13 cellular contexts compared by ENCODE assay signal in genomic region chr7:101486764-101487458, GRCh38.
DNase-seq lines count a peak whose midpoint lies in the region; ATAC-seq and TF ChIP-seq lines count a peak whose summit lies in the region.
"Had no signal": no experiment of that assay in that cellular context is flagged by ENCODE, and none has a peak within 500 bp of the region (broad histone marks: within the 10 kb centered on the region; RNA-seq: fewer than 3 reads in every experiment).

No MANE protein-coding gene starts in this region.

- peak overlapping the region in 1 of 2 donors; percentile 12 for H3K27ac ChIP-seq in uterus

- no peaks in the 10 kb centered on the region for H3K27me3 Mint-ChIP-seq in chondrocyte (ENCODE audit: low read depth)
- no peaks in the 10 kb centered on the region for H3K27me3 Mint-ChIP-seq in mesothelial cell of epicardium (ENCODE audit: low read depth)
- H3K27me3 Mint-ChIP-seq in activated T-helper 2 cell treated with anti-CD3 and anti-CD28 coated beads, Interferon-gamma antibody, Interleukin-2, Interleukin-4, amounts not matched to agents 10 μg/mL and 5 μg/mL and 100 μg/mL, durations not matched to agents 14 hours and 24 hours and 36 hours (ENCODE audit: low read depth), result no peaks in the 10 kb centered on the region

- no peak overlapping the region for H3K4me3 Mint-ChIP-seq in chondrocyte (ENCODE audit: unreplicated experiment)
- no peak overlapping the region for H3K4me3 Mint-ChIP-seq in mesothelial cell of epicardium
- H3K4me3 Mint-ChIP-seq in activated T-helper 2 cell treated with anti-CD3 and anti-CD28 coated beads, Interferon-gamma antibody, Interleukin-2, Interleukin-4, amounts not matched to agents 10 μg/mL and 5 μg/mL and 100 μg/mL, durations not matched to agents 14 hours and 24 hours and 36 hours (ENCODE audit: low read depth), result no peak overlapping the region
- H3K4me3 Mint-ChIP-seq: activated CD8-positive, alpha-beta T cell treated with anti-CD3 and anti-CD28 coated beads, Interleukin-2, amount 10 ng/mL, durations not matched to agents 7 days and 5 days had no signal

- peak; percentile 11; the same call in 1 of the 2 replicates for TF ChIP-seq EP300 in Ishikawa (IDR thresholded peaks at IDR 0.05; ENCODE audit: borderline replicate concordance)

- H3K36me3 Mint-ChIP-seq in chondrocyte (ENCODE audit: low read depth), result no peaks in the 10 kb centered on the region
- H3K36me3 Mint-ChIP-seq in mesothelial cell of epicardium, result no peaks in the 10 kb centered on the region
- H3K36me3 Mint-ChIP-seq in activated T-helper 2 cell treated with anti-CD3 and anti-CD28 coated beads, Interferon-gamma antibody, Interleukin-2, Interleukin-4, amounts not matched to agents 10 μg/mL and 5 μg/mL and 100 μg/mL, durations not matched to agents 14 hours and 24 hours and 36 hours (ENCODE audit: low read depth), result no peaks in the 10 kb centered on the region

- no peaks in the 10 kb centered on the region for H3K27me3 ChIP-seq in uterus

- no peaks in the 10 kb centered on the region for H3K4me1 ChIP-seq in uterus

- no peak for TF ChIP-seq POLR2A in uterus (IDR thresholded peaks at IDR 0.05)

- no peaks in the 10 kb centered on the region for H3K9me3 ChIP-seq in uterus

- H3K4me1 Mint-ChIP-seq in chondrocyte (ENCODE audit: low read depth) (peaks cover 25% of the 10 kb centered on the region), mesothelial cell of epicardium (peaks cover 35% of the 10 kb centered on the region)
- no peaks in the 10 kb centered on the region for H3K4me1 Mint-ChIP-seq in activated T-helper 2 cell treated with anti-CD3 and anti-CD28 coated beads, Interferon-gamma antibody, Interleukin-2, Interleukin-4, amounts not matched to agents 10 μg/mL and 5 μg/mL and 100 μg/mL, durations not matched to agents 14 hours and 24 hours and 36 hours (ENCODE audit: low read depth)

- DNase-seq in chondrocyte (ENCODE audit: low spot score) (peak; percentile 94), mesothelial cell of epicardium (ENCODE audit: low spot score in 2 of 2, unreplicated experiment in 2 of 2) (peak; percentile 36 to 69), uterus (peak; percentile 40 to 50)
- no peak for DNase-seq in stimulated activated CD8-positive, alpha-beta memory T cell treated with anti-CD3 and anti-CD28 coated beads, Interleukin-4, amount 100 ng/mL, for 48 hours
- DNase-seq in activated T-helper 2 cell treated with anti-CD3 and anti-CD28 coated beads, Interferon-gamma antibody, Interleukin-2, Interleukin-4, amounts not matched to agents 10 μg/mL and 5 μg/mL and 100 μg/mL, durations not matched to agents 14 hours and 24 hours and 36 hours (ENCODE audit: low spot score), result no peak
- DNase-seq: activated CD8-positive, alpha-beta T cell treated with anti-CD3 and anti-CD28 coated beads, Interleukin-2, amount 10 ng/mL, durations not matched to agents 7 days and 5 days; amniotic stem cell; foreskin melanocyte; NCI-H1694 treated with DMSO at 0.1 percent for 48 hours; OCI-M1; stimulated activated CD4-positive, alpha-beta T cell treated with anti-CD3 and anti-CD28 coated beads, Interleukin-15, amount 100 ng/mL, for 24 hours had no signal

- H3K9me3 Mint-ChIP-seq in chondrocyte (ENCODE audit: low read depth) (no peaks in the 10 kb centered on the region), mesothelial cell of epicardium (no peaks in the 10 kb centered on the region)
- no peaks in the 10 kb centered on the region for H3K9me3 Mint-ChIP-seq in activated T-helper 2 cell treated with anti-CD3 and anti-CD28 coated beads, Interferon-gamma antibody, Interleukin-2, Interleukin-4, amounts not matched to agents 10 μg/mL and 5 μg/mL and 100 μg/mL, durations not matched to agents 14 hours and 24 hours and 36 hours

- intact Hi-C loops in uterus (cut with DNase I; ENCODE audit: low total_unique reads), result no loop called here
- intact Hi-C loops in activated T-helper 2 cell treated with anti-CD3 and anti-CD28 coated beads, Interferon-gamma antibody, Interleukin-2, Interleukin-4, amounts not matched to agents 10 μg/mL and 5 μg/mL and 100 μg/mL, durations not matched to agents 14 hours and 24 hours and 36 hours (cut with micrococcal nuclease), result no loop called here

- no peaks in the 10 kb centered on the region for H3K36me3 ChIP-seq in uterus

- ATAC-seq in HG03571 (IDR thresholded peaks at IDR 0.05; ENCODE audit: unreplicated experiment), result no peak
- ATAC-seq: activated CD8-positive, alpha-beta T cell treated with anti-CD3 and anti-CD28 coated beads, Interleukin-2, amount 10 ng/mL, durations not matched to agents 7 days and 5 days had no signal

- H3K27ac Mint-ChIP-seq in chondrocyte (ENCODE audit: unreplicated experiment), result peak overlapping the region; percentile 63
- H3K27ac Mint-ChIP-seq in mesothelial cell of epicardium, result peak overlapping the region; percentile 98
- H3K27ac Mint-ChIP-seq in activated T-helper 2 cell treated with anti-CD3 and anti-CD28 coated beads, Interferon-gamma antibody, Interleukin-2, Interleukin-4, amounts not matched to agents 10 μg/mL and 5 μg/mL and 100 μg/mL, durations not matched to agents 14 hours and 24 hours and 36 hours, result no peak overlapping the region
- H3K27ac Mint-ChIP-seq: activated CD8-positive, alpha-beta T cell treated with anti-CD3 and anti-CD28 coated beads, Interleukin-2, amount 10 ng/mL, durations not matched to agents 7 days and 5 days had no signal

- TF ChIP-seq CTCF in chondrocyte (IDR thresholded peaks at IDR 0.05) (no peak), mesothelial cell of epicardium (IDR thresholded peaks at IDR 0.05; ENCODE audit: unreplicated experiment) (no peak), uterus (IDR thresholded peaks at IDR 0.05) (no peak)

- no peak overlapping the region for H3K4me3 ChIP-seq in uterus

- TF ChIP-seq RAD21 in Ishikawa (IDR thresholded peaks at IDR 0.05; ENCODE audit: low read depth), result no peak

TF ChIP-seq in Ishikawa, 13 proteins besides CTCF, POLR2A, EP300 and RAD21:
- TF ChIP-seq YY1 (IDR thresholded peaks at IDR 0.05; ENCODE audit: low read depth) (no peak), MAX (IDR thresholded peaks at IDR 0.05) (no peak), EGR1 (IDR thresholded peaks at IDR 0.05) (peak; percentile 81), CREB1 (IDR thresholded peaks at IDR 0.05; ENCODE audit: low read depth) (no peak), CEBPB (IDR thresholded peaks at IDR 0.05) (no peak), TAF1 (IDR thresholded peaks at IDR 0.05; ENCODE audit: low read depth) (no peak), FOXM1 (IDR thresholded peaks at IDR 0.05; ENCODE audit: borderline replicate concordance, low read depth) (no peak), TEAD4 (IDR thresholded peaks at IDR 0.05) (0 out of 2 replicates have a peak, but pooled peaks have one; percentile 16), ZBTB7A (IDR thresholded peaks at IDR 0.05; ENCODE audit: low read depth) (no peak), NFIC (IDR thresholded peaks at IDR 0.05) (no peak), TCF12 (IDR thresholded peaks at IDR 0.05; ENCODE audit: low read depth) (no peak)
- TF ChIP-seq, protein P1, sequence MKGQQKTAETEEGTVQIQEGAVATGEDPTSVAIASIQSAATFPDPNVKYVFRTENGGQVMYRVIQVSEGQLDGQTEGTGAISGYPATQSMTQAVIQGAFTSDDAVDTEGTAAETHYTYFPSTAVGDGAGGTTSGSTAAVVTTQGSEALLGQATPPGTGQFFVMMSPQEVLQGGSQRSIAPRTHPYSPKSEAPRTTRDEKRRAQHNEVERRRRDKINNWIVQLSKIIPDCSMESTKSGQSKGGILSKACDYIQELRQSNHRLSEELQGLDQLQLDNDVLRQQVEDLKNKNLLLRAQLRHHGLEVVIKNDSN (IDR thresholded peaks at IDR 0.05), result no peak
- TF ChIP-seq, protein P2, sequence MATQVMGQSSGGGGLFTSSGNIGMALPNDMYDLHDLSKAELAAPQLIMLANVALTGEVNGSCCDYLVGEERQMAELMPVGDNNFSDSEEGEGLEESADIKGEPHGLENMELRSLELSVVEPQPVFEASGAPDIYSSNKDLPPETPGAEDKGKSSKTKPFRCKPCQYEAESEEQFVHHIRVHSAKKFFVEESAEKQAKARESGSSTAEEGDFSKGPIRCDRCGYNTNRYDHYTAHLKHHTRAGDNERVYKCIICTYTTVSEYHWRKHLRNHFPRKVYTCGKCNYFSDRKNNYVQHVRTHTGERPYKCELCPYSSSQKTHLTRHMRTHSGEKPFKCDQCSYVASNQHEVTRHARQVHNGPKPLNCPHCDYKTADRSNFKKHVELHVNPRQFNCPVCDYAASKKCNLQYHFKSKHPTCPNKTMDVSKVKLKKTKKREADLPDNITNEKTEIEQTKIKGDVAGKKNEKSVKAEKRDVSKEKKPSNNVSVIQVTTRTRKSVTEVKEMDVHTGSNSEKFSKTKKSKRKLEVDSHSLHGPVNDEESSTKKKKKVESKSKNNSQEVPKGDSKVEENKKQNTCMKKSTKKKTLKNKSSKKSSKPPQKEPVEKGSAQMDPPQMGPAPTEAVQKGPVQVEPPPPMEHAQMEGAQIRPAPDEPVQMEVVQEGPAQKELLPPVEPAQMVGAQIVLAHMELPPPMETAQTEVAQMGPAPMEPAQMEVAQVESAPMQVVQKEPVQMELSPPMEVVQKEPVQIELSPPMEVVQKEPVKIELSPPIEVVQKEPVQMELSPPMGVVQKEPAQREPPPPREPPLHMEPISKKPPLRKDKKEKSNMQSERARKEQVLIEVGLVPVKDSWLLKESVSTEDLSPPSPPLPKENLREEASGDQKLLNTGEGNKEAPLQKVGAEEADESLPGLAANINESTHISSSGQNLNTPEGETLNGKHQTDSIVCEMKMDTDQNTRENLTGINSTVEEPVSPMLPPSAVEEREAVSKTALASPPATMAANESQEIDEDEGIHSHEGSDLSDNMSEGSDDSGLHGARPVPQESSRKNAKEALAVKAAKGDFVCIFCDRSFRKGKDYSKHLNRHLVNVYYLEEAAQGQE (IDR thresholded peaks at IDR 0.05; ENCODE audit: low read depth), result no peak

Comparison
In these comparisons a context has a peak if more than half of its experiments do, and no peak if none do; other contexts are left out.
1. DNase-seq: peak in chondrocyte (single experiment), mesothelial cell of epicardium (2 of 2) and uterus (2 of 2); none in stimulated activated CD8-positive, alpha-beta memory T cell treated with anti-CD3 and anti-CD28 coated beads, Interleukin-4, amount 100 ng/mL, for 48 hours (single experiment) and activated T-helper 2 cell treated with anti-CD3 and anti-CD28 coated beads, Interferon-gamma antibody, Interleukin-2, Interleukin-4, amounts not matched to agents 10 μg/mL and 5 μg/mL and 100 μg/mL, durations not matched to agents 14 hours and 24 hours and 36 hours (single experiment).